In the genomic region with DNA sequence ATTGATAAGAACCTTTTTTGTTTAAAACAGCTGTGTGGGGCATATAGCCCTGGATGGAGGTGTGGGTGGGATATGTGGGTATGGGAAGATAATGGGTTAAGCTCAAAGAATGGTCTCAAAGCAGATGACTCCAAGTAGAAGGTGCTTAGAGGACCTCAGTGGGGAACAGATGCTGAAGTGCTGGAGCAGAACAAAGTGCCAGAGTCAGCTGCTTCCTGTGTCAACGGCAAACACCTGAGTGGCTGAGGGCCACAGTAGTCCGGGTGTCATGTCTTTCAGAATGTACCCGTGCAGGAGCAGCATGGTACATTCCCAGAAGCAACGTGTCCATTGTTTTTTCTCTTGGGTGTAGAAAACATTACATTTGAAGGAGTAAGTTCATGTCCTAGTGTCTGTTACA, we compare ENCODE assay signal across 18 cellular contexts.
"Had no signal": no experiment of that assay in that cellular context is flagged by ENCODE, and none has a peak within 500 bp of the region (broad histone marks: within the 10 kb centered on the region; RNA-seq: fewer than 3 reads in every experiment).

No MANE protein-coding gene starts in this region.

- H3K9me3 Mint-ChIP-seq: activated CD4-positive, alpha-beta memory T cell treated with anti-CD3 and anti-CD28 coated beads, Interleukin-2, amount 10 ng/mL, durations not matched to agents 7 days and 5 days; activated T-helper 2 cell treated with anti-CD3 and anti-CD28 coated beads, Interferon-gamma antibody, Interleukin-2, Interleukin-4, amounts not matched to agents 10 μg/mL and 5 μg/mL and 100 μg/mL, durations not matched to agents 14 hours and 24 hours and 36 hours; effector memory CD8-positive, alpha-beta T cell; natural killer cell; type B pancreatic cell had no signal

- H3K4me3 ChIP-seq: body of pancreas, esophagus squamous epithelium, pancreas, right lobe of liver, stomach had no signal

- H3K4me3 Mint-ChIP-seq: activated CD4-positive, alpha-beta memory T cell treated with anti-CD3 and anti-CD28 coated beads, Interleukin-2, amount 10 ng/mL, durations not matched to agents 7 days and 5 days; activated CD8-positive, alpha-beta memory T cell treated with anti-CD3 and anti-CD28 coated beads, Interleukin-2, amount 10 ng/mL, durations not matched to agents 7 days and 5 days; effector memory CD8-positive, alpha-beta T cell; natural killer cell; type B pancreatic cell had no signal

- H3K36me3 Mint-ChIP-seq: activated CD8-positive, alpha-beta memory T cell treated with anti-CD3 and anti-CD28 coated beads, Interleukin-2, amount 10 ng/mL, durations not matched to agents 7 days and 5 days; natural killer cell; type B pancreatic cell had no signal

- H3K4me1 Mint-ChIP-seq: activated CD4-positive, alpha-beta memory T cell treated with anti-CD3 and anti-CD28 coated beads, Interleukin-2, amount 10 ng/mL, durations not matched to agents 7 days and 5 days; activated CD8-positive, alpha-beta memory T cell treated with anti-CD3 and anti-CD28 coated beads, Interleukin-2, amount 10 ng/mL, durations not matched to agents 7 days and 5 days; natural killer cell had no signal

- H3K27ac Mint-ChIP-seq: activated CD4-positive, alpha-beta memory T cell treated with anti-CD3 and anti-CD28 coated beads, Interleukin-2, amount 10 ng/mL, durations not matched to agents 7 days and 5 days; activated CD8-positive, alpha-beta memory T cell treated with anti-CD3 and anti-CD28 coated beads, Interleukin-2, amount 10 ng/mL, durations not matched to agents 7 days and 5 days; activated T-helper 2 cell treated with anti-CD3 and anti-CD28 coated beads, Interferon-gamma antibody, Interleukin-2, Interleukin-4, amounts not matched to agents 10 μg/mL and 5 μg/mL and 100 μg/mL, durations not matched to agents 14 hours and 24 hours and 36 hours; effector memory CD8-positive, alpha-beta T cell; natural killer cell; type B pancreatic cell had no signal

- FAIRE-seq: pancreas, small intestine had no signal

- DNase-seq: activated CD4-positive, alpha-beta memory T cell treated with anti-CD3 and anti-CD28 coated beads, Interleukin-2, amount 10 ng/mL, durations not matched to agents 7 days and 5 days; activated CD4-positive, alpha-beta T cell treated with anti-CD3 and anti-CD28 coated beads for 48 hours; activated CD4-positive, CD25-positive, alpha-beta regulatory T cell; activated CD8-positive, alpha-beta memory T cell treated with anti-CD3 and anti-CD28 coated beads, Interleukin-2, amount 10 ng/mL, durations not matched to agents 7 days and 5 days; activated naive CD4-positive, alpha-beta T cell treated with Interleukin-2 at 50 U/mL for 16 hours; body of pancreas; effector memory CD8-positive, alpha-beta T cell; esophagus squamous epithelium; mesenchymal stem cell; natural killer cell; pancreas; right lobe of liver; small intestine; stimulated activated CD4-positive, alpha-beta T cell treated with anti-CD3 and anti-CD28 coated beads, Interleukin-15, amount 100 ng/mL, for 24 hours; stimulated activated CD4-positive, alpha-beta T cell treated with anti-CD3 and anti-CD28 coated beads, Interleukin-2, amount 100 ng/mL, for 48 hours; stomach had no signal
